ENCODE assay signal across 9 cellular contexts in the genomic region with DNA sequence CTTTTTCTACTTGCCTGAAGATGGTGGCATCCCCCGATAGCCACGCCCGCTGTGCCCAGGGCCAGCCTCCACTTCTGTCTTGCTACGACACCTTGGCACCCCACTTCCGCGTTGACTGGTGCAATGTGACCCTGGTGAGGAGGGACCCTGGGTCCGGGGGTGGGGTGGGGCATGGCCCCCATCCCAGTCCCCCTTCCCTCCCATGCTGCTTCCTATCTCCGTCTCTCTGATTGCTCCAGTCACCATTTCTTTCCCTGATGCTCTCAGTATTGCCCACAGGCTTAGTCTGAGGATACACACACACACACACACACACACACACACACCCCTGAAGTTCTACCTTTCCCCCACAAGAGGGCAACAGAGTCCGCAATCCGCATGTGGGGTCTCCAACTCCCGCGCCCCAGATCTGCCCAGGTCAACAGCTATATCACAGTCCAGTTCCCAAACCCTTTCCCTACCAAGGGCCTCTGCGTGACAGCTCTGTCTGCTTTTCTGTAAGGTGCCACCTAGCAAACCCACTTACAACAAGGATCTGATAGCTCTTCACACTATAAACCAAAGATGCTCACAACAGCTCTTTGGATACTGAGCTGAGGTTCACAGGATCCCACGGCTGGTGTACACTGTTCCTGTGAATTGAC. TPM values are rescaled to one million over a fixed set of nuclear protein-coding genes. Genes with fewer than 3 reads are reported as not detected.
DNase-seq lines count a peak whose midpoint lies in the region; ATAC-seq and TF ChIP-seq lines count a peak whose summit lies in the region.
"Had no signal": no experiment of that assay in that cellular context is flagged by ENCODE, and none has a peak within 500 bp of the region (broad histone marks: within the 10 kb centered on the region; RNA-seq: fewer than 3 reads in every experiment).

No MANE protein-coding gene starts in this region.

- TF ChIP-seq POLR2A in Peyer's patch (IDR thresholded peaks at IDR 0.05) = peak in 1 of 2 donors; percentile 15

- H3K27me3 ChIP-seq in Peyer's patch = no peaks in the 10 kb centered on the region
- H3K27me3 ChIP-seq: SJCRH30 had no signal

- H3K9me3 ChIP-seq in Peyer's patch = no peaks in the 10 kb centered on the region
- H3K9me3 ChIP-seq: SJCRH30 had no signal

- H3K27ac ChIP-seq in Peyer's patch = peak overlapping the region in 1 of 4 donors; percentile 25
- H3K27ac ChIP-seq: SJCRH30 had no signal

- ATAC-seq in GM19452 (IDR thresholded peaks at IDR 0.05; ENCODE audit: unreplicated experiment) = no peak

- no peaks in the 10 kb centered on the region for H3K36me3 ChIP-seq in Peyer's patch

- TF ChIP-seq CTCF in Peyer's patch (IDR thresholded peaks at IDR 0.05) (peak; percentile 68 to 84 (median 74)), retinal pigment epithelial cell (conservative IDR thresholded peaks at IDR 0.05; ENCODE audit: low read depth, low read length) (peak; percentile 88)

- DNase-seq in Caki2 (ENCODE audit: low read depth) (peak; percentile 74), HUDEP-2 (lab: John Stamatoyannopoulos, UW; ENCODE audit: unreplicated experiment in 76 of 76) (peak in 43 of 76 experiments; percentile 3 to 62 (median 37)), Peyer's patch (peak in 2 of 3 donors; percentile 62 to 71), germinal center (ENCODE audit: low spot score) (peak; percentile 72), retinal pigment epithelial cell (ENCODE audit: low read depth) (no peak), NCI-H2029 treated with DMSO at 0.1 percent for 48 hours (lab: John Stamatoyannopoulos, UW) (no peak)
- DNase-seq in activated effector memory CD4-positive, alpha-beta T cell treated with anti-CD3 and anti-CD28 coated beads, Interleukin-2, amount 50 U/mL, for 16 hours = peak; percentile 78

- peak overlapping the region in 1 of 4 donors; percentile 15 for H3K4me3 ChIP-seq in Peyer's patch
- no peak overlapping the region for H3K4me3 ChIP-seq in retinal pigment epithelial cell (ENCODE audit: low read length)
- H3K4me3 ChIP-seq: SJCRH30 had no signal

- peaks cover 0 to 4% (median under 1%) of the 10 kb centered on the region in 4 donors for H3K4me1 ChIP-seq in Peyer's patch

- in situ Hi-C loops in Caki2 (cut with HindIII; ENCODE audit: low pct_unique_long_range_greater_than_20kb, low sequenced_read_pairs) = no loop called here

RNA-seq across cellular contexts. Expression of a gene that starts 3.4 kb away (rescaled TPM):
- total RNA-seq in Caki2 (2014; rRNA removed; shearing (Covaris generic); ENCODE audit: low replicate concordance) = not detected in 2 replicates
- 1 to 10 TPM in 3 of 4 donors, not detected in 1; 2.9 to 3.5 (median 3.5) TPM for total RNA-seq in Peyer's patch

RNA-seq across cellular contexts. Expression of a gene that starts 18.8 kb away (rescaled TPM):
- total RNA-seq in Caki2 (2014; rRNA removed; shearing (Covaris generic); ENCODE audit: low replicate concordance) = 31.5 and 34.7 TPM in 2 replicates
- 10 to 100 TPM; 18.0 to 40.4 (median 32.9) TPM for total RNA-seq in Peyer's patch

RNA-seq across cellular contexts. Expression of a gene that starts 32.2 kb away (rescaled TPM):
- total RNA-seq in Caki2 (2014; rRNA removed; shearing (Covaris generic); ENCODE audit: low replicate concordance) = 4.6 and 25.0 TPM in 2 replicates
- total RNA-seq in Peyer's patch = 100 to 1,000 TPM in 1 of 4 donors, 10 to 100 TPM in 3; 11.3 to 287 (median 31.9) TPM

RNA-seq across cellular contexts. Expression of a gene that starts 39.3 kb away (rescaled TPM):
- total RNA-seq in Caki2 (2014; rRNA removed; shearing (Covaris generic); ENCODE audit: low replicate concordance) = 0.07 and 0.26 TPM in 2 replicates
- 1 to 10 TPM in 2 of 4 donors, under 1 TPM in 2; 0.53 to 2.5 (median 1.0) TPM for total RNA-seq in Peyer's patch

Comparison
In these comparisons a context has a peak if more than half of its experiments do, and no peak if none do; other contexts are left out.
1. DNase-seq: peak in Caki2 (single experiment), HUDEP-2 (43 of 76), Peyer's patch (2 of 3), activated effector memory CD4-positive, alpha-beta T cell treated with anti-CD3 and anti-CD28 coated beads, Interleukin-2, amount 50 U/mL, for 16 hours (single experiment) and germinal center (single experiment); none in retinal pigment epithelial cell (single experiment) and NCI-H2029 treated with DMSO at 0.1 percent for 48 hours (single experiment).